8 cellular contexts compared by ENCODE assay signal in the genomic region with DNA sequence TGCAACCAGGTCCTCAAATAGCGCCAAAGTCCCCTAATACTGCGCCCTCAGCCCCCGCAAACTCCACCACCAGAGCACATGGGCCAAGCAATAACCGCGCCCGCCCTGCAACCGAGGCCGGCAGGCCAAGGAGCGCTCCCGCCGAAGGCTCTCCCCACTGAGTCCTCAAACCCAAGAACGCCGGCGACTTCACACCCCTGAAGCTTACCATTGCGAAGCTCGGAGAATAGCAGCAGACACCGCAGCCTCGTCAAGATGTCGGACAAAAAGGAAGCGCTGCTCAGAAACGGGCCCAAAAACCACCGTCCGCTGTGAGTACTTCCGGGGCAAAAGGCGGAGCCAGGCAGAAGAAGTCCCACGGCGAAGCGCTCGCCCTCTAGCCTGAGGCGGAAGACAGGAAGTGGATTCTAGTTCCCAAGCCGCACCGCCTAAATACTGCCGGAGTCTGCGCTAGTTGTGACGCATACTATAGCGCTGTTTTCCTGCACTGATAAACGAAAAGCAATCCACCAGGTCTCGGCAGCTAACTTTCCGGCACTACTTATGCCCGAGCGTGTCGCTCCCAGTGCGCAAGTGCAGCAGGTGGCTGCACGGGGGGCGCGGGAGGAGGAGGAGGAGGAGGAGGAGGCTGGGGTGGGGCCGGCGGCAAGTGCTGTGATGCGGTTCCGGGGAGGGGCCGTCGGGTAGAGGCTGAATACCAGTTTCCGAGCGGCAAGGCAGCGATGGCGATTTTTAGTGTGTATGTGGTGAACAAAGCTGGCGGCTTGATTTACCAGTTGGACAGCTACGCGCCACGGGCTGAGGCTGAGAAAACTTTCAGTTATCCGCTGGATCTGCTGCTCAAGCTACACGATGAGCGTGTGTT. TPM values are rescaled to one million over a fixed set of nuclear protein-coding genes. Genes with fewer than 3 reads are reported as not detected.
DNase-seq lines count a peak whose midpoint lies in the region; ATAC-seq and TF ChIP-seq lines count a peak whose summit lies in the region.

A gene (minus strand): TSS at position 270 of the 865 bp plus-strand sequence. CDS start 59 bp downstream, at position 211.
A gene with protein sequence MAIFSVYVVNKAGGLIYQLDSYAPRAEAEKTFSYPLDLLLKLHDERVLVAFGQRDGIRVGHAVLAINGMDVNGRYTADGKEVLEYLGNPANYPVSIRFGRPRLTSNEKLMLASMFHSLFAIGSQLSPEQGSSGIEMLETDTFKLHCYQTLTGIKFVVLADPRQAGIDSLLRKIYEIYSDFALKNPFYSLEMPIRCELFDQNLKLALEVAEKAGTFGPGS (plus strand): TSS at position 693 of the 865 bp plus-strand sequence. CDS start 30 bp downstream, at position 723.

- peaks cover 62% of the 10 kb centered on the region for H3K36me3 ChIP-seq in upper lobe of right lung

- peak; percentile 96 for DNase-seq in GM13976 (ENCODE audit: low spot score)
- DNase-seq in NCI-H146 treated with DMSO at 0.1 percent for 48 hours (lab: John Stamatoyannopoulos, UW; ENCODE audit: unreplicated experiment): peak; percentile 90
- peak; percentile 95 for DNase-seq in amniotic epithelial cell (ENCODE audit: low read depth)
- DNase-seq in left cardiac atrium: peak; percentile 96
- peak; percentile 98 for DNase-seq in posterior vena cava (ENCODE audit: low spot score)
- DNase-seq in upper lobe of right lung: peak; percentile 98

- H3K9me3 ChIP-seq in upper lobe of right lung: no peaks in the 10 kb centered on the region

- peaks cover 37% of the 10 kb centered on the region for H3K4me1 ChIP-seq in upper lobe of right lung

- H3K27ac ChIP-seq in upper lobe of right lung: peak within 1 kb of the TSS; percentile 96

- in situ Hi-C loops in GM13976 (cut with MboI; ENCODE audit: low sequenced_read_pairs, unreplicated experiment): no loop called here

- H3K4me3 ChIP-seq in upper lobe of right lung: peak within 1 kb of the TSS; percentile 91

- intact Hi-C loops in T-helper 1 cell treated with Interleukin-12 subunit alpha and Interleukin-12 subunit beta and Interleukin-4 antibody, amounts not matched to agents 30 ng/mL and 1 ng/mL, for 36 hours (cut with micrococcal nuclease): loop anchor here (1.0 to 5.0 kb wide), 17 partner anchors 12 to 582 kb away; a partner anchor contains a TSS
- intact Hi-C loops in left cardiac atrium (cut with DNase I): no loop called here
- intact Hi-C loops in posterior vena cava (cut with DNase I): loop anchor here in 1 of 2 donors (1.0 kb wide), 1 partner anchor 20 kb away; a partner anchor contains a TSS
- intact Hi-C loops in upper lobe of right lung (cut with DNase I): no loop called here

- TF ChIP-seq CTCF in GM13976 (IDR thresholded peaks at IDR 0.05; ENCODE audit: borderline replicate concordance, control extremely low read depth, extremely low read depth, insufficient read depth, missing control alignments) (no peak), upper lobe of right lung (IDR thresholded peaks at IDR 0.05) (no peak)

- no peaks in the 10 kb centered on the region for H3K27me3 ChIP-seq in upper lobe of right lung

- ATAC-seq in HG02870 (IDR thresholded peaks at IDR 0.05; ENCODE audit: unreplicated experiment): peak; percentile 86
- peak; percentile 97 for ATAC-seq in left cardiac atrium
- ATAC-seq in upper lobe of right lung: peak; percentile 97

RNA-seq across cellular contexts. Expression of the first gene that starts in this region (rescaled TPM):
- total RNA-seq in T-helper 1 cell treated with Interleukin-12 subunit alpha and Interleukin-12 subunit beta and Interleukin-4 antibody, amounts not matched to agents 30 ng/mL and 1 ng/mL, for 36 hours: 1,270 and 1,290 TPM in 2 replicates
- total RNA-seq in left cardiac atrium (100 to 1,000 TPM; 816 to 856 TPM), posterior vena cava (100 to 1,000 TPM; 741 to 816 TPM), upper lobe of right lung (850 TPM)

RNA-seq across cellular contexts. Expression of the second gene that starts in this region (rescaled TPM):
- total RNA-seq in T-helper 1 cell treated with Interleukin-12 subunit alpha and Interleukin-12 subunit beta and Interleukin-4 antibody, amounts not matched to agents 30 ng/mL and 1 ng/mL, for 36 hours: 82.3 and 94.9 TPM in 2 replicates
- total RNA-seq in left cardiac atrium (10 to 100 TPM; 29.4 to 47.1 TPM), posterior vena cava (10 to 100 TPM; 45.4 to 49.9 TPM), upper lobe of right lung (44.6 TPM)

Comparison
In these comparisons a context has a peak if more than half of its experiments do, and no peak if none do; other contexts are left out.
1. Peak in every context shown above with its lines: DNase-seq, ATAC-seq, H3K4me3 ChIP-seq and H3K27ac ChIP-seq.